ENCODE assay signal across 2 cellular contexts in the genomic region with DNA sequence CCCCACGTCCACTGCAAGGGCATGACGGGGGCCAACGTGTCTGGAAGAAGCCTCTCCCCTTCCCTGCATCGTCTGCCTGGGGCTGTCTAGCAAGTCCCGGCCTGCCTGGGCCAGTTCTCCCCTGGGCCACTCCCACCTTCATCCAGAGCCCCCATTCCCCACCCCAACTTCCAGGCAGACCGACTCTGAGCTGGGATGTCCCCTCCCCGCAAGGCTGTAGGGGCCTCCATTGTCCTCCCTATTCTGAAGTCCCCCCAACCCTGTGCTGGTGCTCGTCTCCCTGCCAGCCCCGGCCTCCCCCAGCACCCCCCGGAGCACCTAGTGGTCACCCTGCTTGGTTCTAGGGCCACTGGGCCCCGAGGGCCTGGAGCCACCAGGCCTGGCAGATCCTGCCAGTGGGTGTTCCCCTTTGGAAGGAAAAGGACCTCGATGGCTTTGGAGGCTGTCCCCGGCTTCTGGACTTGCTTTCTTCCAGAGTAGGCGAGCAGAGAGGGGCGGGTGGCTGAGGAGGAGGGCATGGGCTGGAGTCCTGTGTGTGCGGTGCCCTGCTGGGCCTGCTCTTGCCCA.
TF ChIP-seq lines count a peak whose summit lies in the region.

No MANE protein-coding gene starts in this region.

TF ChIP-seq in A549, 52 proteins besides CTCF, POLR2A, EP300 and RAD21:
- TF ChIP-seq ESRRA (IDR thresholded peaks at IDR 0.05; ENCODE audit: borderline replicate concordance, low read length) (no peak), FOXS1 (CRISPR knock-in tag; IDR thresholded peaks at IDR 0.05) (no peak), ZFP36 (IDR thresholded peaks at IDR 0.05; ENCODE audit: borderline replicate concordance, partially characterized antibody) (no peak), E2F6 (IDR thresholded peaks at IDR 0.05; ENCODE audit: borderline replicate concordance, low read depth) (no peak), PHF8 (IDR thresholded peaks at IDR 0.05; ENCODE audit: borderline replicate concordance, low read depth) (no peak), NFE2L2 (conservative IDR thresholded peaks at IDR 0.05; ENCODE audit: low read length) (no peak), BHLHE40 (IDR thresholded peaks at IDR 0.05; ENCODE audit: low read depth, low read length) (no peak), HEYL (CRISPR knock-in tag; IDR thresholded peaks at IDR 0.05) (no peak), MAFK (IDR thresholded peaks at IDR 0.05; ENCODE audit: partially characterized antibody) (no peak), EHF (CRISPR knock-in tag; IDR thresholded peaks at IDR 0.05) (no peak), HES2 (IDR thresholded peaks at IDR 0.05) (no peak), KDM1A (IDR thresholded peaks at IDR 0.05; ENCODE audit: low read depth) (no peak), GATA3 (IDR thresholded peaks at IDR 0.05; ENCODE audit: borderline replicate concordance) (no peak), RCOR1 (IDR thresholded peaks at IDR 0.05; ENCODE audit: low read depth, low read length) (no peak), MAZ (IDR thresholded peaks at IDR 0.05; ENCODE audit: borderline replicate concordance, low read depth, low read length) (no peak)
- TF ChIP-seq, protein P1, sequence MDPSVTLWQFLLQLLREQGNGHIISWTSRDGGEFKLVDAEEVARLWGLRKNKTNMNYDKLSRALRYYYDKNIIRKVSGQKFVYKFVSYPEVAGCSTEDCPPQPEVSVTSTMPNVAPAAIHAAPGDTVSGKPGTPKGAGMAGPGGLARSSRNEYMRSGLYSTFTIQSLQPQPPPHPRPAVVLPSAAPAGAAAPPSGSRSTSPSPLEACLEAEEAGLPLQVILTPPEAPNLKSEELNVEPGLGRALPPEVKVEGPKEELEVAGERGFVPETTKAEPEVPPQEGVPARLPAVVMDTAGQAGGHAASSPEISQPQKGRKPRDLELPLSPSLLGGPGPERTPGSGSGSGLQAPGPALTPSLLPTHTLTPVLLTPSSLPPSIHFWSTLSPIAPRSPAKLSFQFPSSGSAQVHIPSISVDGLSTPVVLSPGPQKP (IDR thresholded peaks at IDR 0.05; ENCODE audit: low read depth, low read length): no peak
- TF ChIP-seq, protein P2, sequence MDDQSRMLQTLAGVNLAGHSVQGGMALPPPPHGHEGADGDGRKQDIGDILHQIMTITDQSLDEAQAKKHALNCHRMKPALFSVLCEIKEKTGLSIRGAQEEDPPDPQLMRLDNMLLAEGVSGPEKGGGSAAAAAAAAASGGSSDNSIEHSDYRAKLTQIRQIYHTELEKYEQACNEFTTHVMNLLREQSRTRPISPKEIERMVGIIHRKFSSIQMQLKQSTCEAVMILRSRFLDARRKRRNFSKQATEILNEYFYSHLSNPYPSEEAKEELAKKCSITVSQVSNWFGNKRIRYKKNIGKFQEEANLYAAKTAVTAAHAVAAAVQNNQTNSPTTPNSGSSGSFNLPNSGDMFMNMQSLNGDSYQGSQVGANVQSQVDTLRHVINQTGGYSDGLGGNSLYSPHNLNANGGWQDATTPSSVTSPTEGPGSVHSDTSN (IDR thresholded peaks at IDR 0.05): no peak
TF ChIP-seq in A549: peak in this region for 0.

TF ChIP-seq in HEK293T, 16 proteins besides CTCF, POLR2A, EP300 and RAD21:
- no peak for TF ChIP-seq HDGF (IDR thresholded peaks at IDR 0.05; ENCODE audit: borderline replicate concordance)
- TF ChIP-seq NFRKB (IDR thresholded peaks at IDR 0.05): no peak
- no peak for TF ChIP-seq ZNF384 (IDR thresholded peaks at IDR 0.05)
- TF ChIP-seq CTBP1 (IDR thresholded peaks at IDR 0.05; ENCODE audit: borderline replicate concordance): no peak
- no peak for TF ChIP-seq SUZ12 (IDR thresholded peaks at IDR 0.05)
- TF ChIP-seq BHLHE40 (IDR thresholded peaks at IDR 0.05; ENCODE audit: borderline replicate concordance): no peak
- no peak for TF ChIP-seq ELF4 (IDR thresholded peaks at IDR 0.05)
- TF ChIP-seq ARNT (IDR thresholded peaks at IDR 0.05): no peak
- no peak for TF ChIP-seq SP1 (IDR thresholded peaks at IDR 0.05)
- TF ChIP-seq PKNOX1 (IDR thresholded peaks at IDR 0.05): no peak
- no peak for TF ChIP-seq FOXK2 (IDR thresholded peaks at IDR 0.05)
- TF ChIP-seq TARDBP (IDR thresholded peaks at IDR 0.05): no peak
- no peak for TF ChIP-seq LEF1 (IDR thresholded peaks at IDR 0.05; ENCODE audit: borderline replicate concordance)
- TF ChIP-seq FOXM1 (IDR thresholded peaks at IDR 0.05; ENCODE audit: borderline replicate concordance): no peak
- TF ChIP-seq L3MBTL2 (conservative IDR thresholded peaks at IDR 0.05): no peak
- TF ChIP-seq FOXA1 (IDR thresholded peaks at IDR 0.05): no peak
